Comparison of ENCODE assay signal across 17 cellular contexts in the genomic region with DNA sequence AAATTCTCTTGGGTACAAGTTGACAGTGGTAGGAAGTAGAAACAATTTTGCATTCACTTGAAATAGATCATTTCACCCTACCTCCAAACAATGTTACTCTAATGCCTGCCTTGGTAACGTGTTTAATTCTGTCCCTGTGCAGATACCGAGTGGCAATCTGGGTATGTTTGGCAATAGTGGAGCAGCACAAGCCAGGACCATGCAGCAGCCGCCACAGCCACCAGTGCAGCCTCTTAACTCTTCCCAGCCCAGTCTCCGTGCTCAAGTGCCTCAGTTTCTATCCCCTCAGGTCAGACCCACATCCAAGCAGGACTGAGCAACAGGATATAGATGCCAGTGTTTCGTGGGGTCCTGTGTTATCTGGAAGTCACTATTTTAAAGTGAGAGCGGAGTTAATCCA. TPM values are rescaled to one million over a fixed set of nuclear protein-coding genes. Genes with fewer than 3 reads are reported as not detected.
DNase-seq lines count a peak whose midpoint lies in the region; ATAC-seq and TF ChIP-seq lines count a peak whose summit lies in the region.
"Had no signal": no experiment of that assay in that cellular context is flagged by ENCODE, and none has a peak within 500 bp of the region (broad histone marks: within the 10 kb centered on the region; RNA-seq: fewer than 3 reads in every experiment).

No MANE protein-coding gene starts in this region.

- no peaks in the 10 kb centered on the region for H3K9me3 ChIP-seq in CD4-positive, alpha-beta T cell (ENCODE audit: control insufficient read depth, low read length)
- H3K9me3 ChIP-seq: BE2C had no signal

- H3K27me3 Mint-ChIP-seq in activated naive CD8-positive, alpha-beta T cell, result no peaks in the 10 kb centered on the region
- H3K27me3 Mint-ChIP-seq in activated naive CD8-positive, alpha-beta T cell treated with anti-CD3 and anti-CD28 coated beads for 36 hours, result no peaks in the 10 kb centered on the region
- H3K27me3 Mint-ChIP-seq in glutamatergic neuron (ENCODE audit: unreplicated experiment), result no peaks in the 10 kb centered on the region
- H3K27me3 Mint-ChIP-seq in CD4-positive, alpha-beta T cell, result no peaks in the 10 kb centered on the region

- H3K4me3 Mint-ChIP-seq in activated naive CD8-positive, alpha-beta T cell, result no peak overlapping the region
- no peak overlapping the region for H3K4me3 Mint-ChIP-seq in activated naive CD8-positive, alpha-beta T cell treated with anti-CD3 and anti-CD28 coated beads for 36 hours
- H3K4me3 Mint-ChIP-seq in glutamatergic neuron (ENCODE audit: unreplicated experiment), result no peak overlapping the region
- no peak overlapping the region for H3K4me3 Mint-ChIP-seq in CD4-positive, alpha-beta T cell
- H3K4me3 Mint-ChIP-seq: CD8-positive, alpha-beta T cell; GM23338 had no signal

- TF ChIP-seq CTCF in dorsolateral prefrontal cortex (IDR thresholded peaks at IDR 0.05 in 54 of 56, conservative IDR thresholded peaks at IDR 0.05 in 2 of 56; ENCODE audit: low read depth in 1 of 56, partially characterized antibody in 56 of 56) (no peak), glutamatergic neuron (IDR thresholded peaks at IDR 0.05; ENCODE audit: partially characterized antibody, unreplicated experiment) (no peak)
- TF ChIP-seq CTCF in CD4-positive, alpha-beta T cell (IDR thresholded peaks at IDR 0.05), result no peak

- POLR2A ChIA-PET in CD4-positive, alpha-beta T cell (lab: Charles Lee), result no interaction called here

- CTCF ChIA-PET in CD4-positive, alpha-beta T cell (lab: Charles Lee), result no interaction called here

- no peak overlapping the region for H3K4me3 ChIP-seq in dorsolateral prefrontal cortex
- H3K4me3 ChIP-seq: GM23338 had no signal

- DNase-seq in activated naive CD8-positive, alpha-beta T cell treated with anti-CD3 and anti-CD28 coated beads for 36 hours, result no peak
- DNase-seq in dorsolateral prefrontal cortex (no peak), left ventricle myocardium superior (peak; percentile 45), substantia nigra (lab: John Stamatoyannopoulos, UW) (no peak), glutamatergic neuron (no peak)
- no peak for DNase-seq in CD4-positive, alpha-beta T cell
- DNase-seq: BE2C; CD8-positive, alpha-beta T cell; COR-L47; DMS153; DMS79 treated with DMSO at 0.1 percent for 48 hours; EL; H7 had no signal

- no peaks in the 10 kb centered on the region for H3K9me3 Mint-ChIP-seq in activated naive CD8-positive, alpha-beta T cell (ENCODE audit: low read depth)
- no peaks in the 10 kb centered on the region for H3K9me3 Mint-ChIP-seq in activated naive CD8-positive, alpha-beta T cell treated with anti-CD3 and anti-CD28 coated beads for 36 hours
- peaks cover 6% of the 10 kb centered on the region for H3K9me3 Mint-ChIP-seq in glutamatergic neuron (ENCODE audit: unreplicated experiment)
- no peaks in the 10 kb centered on the region for H3K9me3 Mint-ChIP-seq in CD4-positive, alpha-beta T cell
- H3K9me3 Mint-ChIP-seq: CD8-positive, alpha-beta T cell; GM23338 had no signal

- peak; percentile 85 for ATAC-seq in left ventricle myocardium superior
- ATAC-seq in CD4-positive, alpha-beta T cell (ENCODE audit: poor library complexity), result no peak
- ATAC-seq: CD8-positive, alpha-beta T cell; GM23338 had no signal

- H3K27me3 ChIP-seq in dorsolateral prefrontal cortex, result no peaks in the 10 kb centered on the region
- H3K27me3 ChIP-seq in CD4-positive, alpha-beta T cell (ENCODE audit: control insufficient read depth, insufficient read depth, low read length), result no peaks in the 10 kb centered on the region
- H3K27me3 ChIP-seq: BE2C had no signal

- intact Hi-C loops in dorsolateral prefrontal cortex (cut with DNase I) (loop anchor here in 1 of 2 donors (2.0 kb wide), 1 partner anchor 34 kb away; no protein-coding TSS in a partner anchor), left ventricle myocardium superior (cut with micrococcal nuclease) (no loop called here)
- intact Hi-C loops in CD4-positive, alpha-beta T cell (cut with DNase I, micrococcal nuclease), result loop anchor here in 1 of 2 experiments (5.0 kb wide), 1 partner anchor 42 kb away; no protein-coding TSS in a partner anchor

- peak overlapping the region; percentile 41 for H3K27ac Mint-ChIP-seq in activated naive CD8-positive, alpha-beta T cell
- H3K27ac Mint-ChIP-seq in activated naive CD8-positive, alpha-beta T cell treated with anti-CD3 and anti-CD28 coated beads for 36 hours, result no peak overlapping the region
- no peak overlapping the region for H3K27ac Mint-ChIP-seq in glutamatergic neuron (ENCODE audit: unreplicated experiment)
- no peak overlapping the region for H3K27ac Mint-ChIP-seq in CD4-positive, alpha-beta T cell
- H3K27ac Mint-ChIP-seq: CD8-positive, alpha-beta T cell; GM23338 had no signal

- no peaks in the 10 kb centered on the region for H3K36me3 Mint-ChIP-seq in activated naive CD8-positive, alpha-beta T cell
- peaks cover 5% of the 10 kb centered on the region for H3K36me3 Mint-ChIP-seq in activated naive CD8-positive, alpha-beta T cell treated with anti-CD3 and anti-CD28 coated beads for 36 hours
- H3K36me3 Mint-ChIP-seq in glutamatergic neuron (ENCODE audit: unreplicated experiment), result peaks cover 2% of the 10 kb centered on the region
- H3K36me3 Mint-ChIP-seq in CD4-positive, alpha-beta T cell (ENCODE audit: low read depth), result peaks cover 92% of the 10 kb centered on the region

- no peaks in the 10 kb centered on the region for H3K4me1 Mint-ChIP-seq in activated naive CD8-positive, alpha-beta T cell (ENCODE audit: low read depth)
- peaks cover 5% of the 10 kb centered on the region for H3K4me1 Mint-ChIP-seq in activated naive CD8-positive, alpha-beta T cell treated with anti-CD3 and anti-CD28 coated beads for 36 hours
- peaks cover 26% of the 10 kb centered on the region for H3K4me1 Mint-ChIP-seq in glutamatergic neuron (ENCODE audit: low read depth, unreplicated experiment)
- H3K4me1 Mint-ChIP-seq in CD4-positive, alpha-beta T cell (ENCODE audit: low read depth), result no peaks in the 10 kb centered on the region
- H3K4me1 Mint-ChIP-seq: GM23338 had no signal

- peak overlapping the region in 50 of 59 donors; percentile 1 to 96 (median 50) for H3K27ac ChIP-seq in dorsolateral prefrontal cortex
- H3K27ac ChIP-seq in substantia nigra (ENCODE audit: low read depth, low read length, poor library complexity, severe bottlenecking), result peak overlapping the region; percentile 51
- no peak overlapping the region for H3K27ac ChIP-seq in CD4-positive, alpha-beta T cell (ENCODE audit: low read depth, low read length)
- H3K27ac ChIP-seq: C4-2B, HL-60 had no signal

RNA-seq across cellular contexts. Expression of a gene that starts 49.3 kb away (rescaled TPM):
- 100 to 1,000 TPM; 119 to 125 TPM for total RNA-seq in activated naive CD8-positive, alpha-beta T cell treated with anti-CD3 and anti-CD28 coated beads for 36 hours
- 100 to 1,000 TPM in 45 of 120 experiments, 10 to 100 TPM in 75; 17.3 to 352 (median 81.1) TPM for total RNA-seq in dorsolateral prefrontal cortex
- 69.2 TPM for total RNA-seq in left ventricle myocardium superior
- 1.1 TPM for total RNA-seq in glutamatergic neuron (ENCODE audit: unreplicated experiment)
- total RNA-seq in CD4-positive, alpha-beta T cell, result 100 to 1,000 TPM; 645 to 659 TPM

RNA-seq across cellular contexts. Expression of a gene that starts 51.3 kb away (rescaled TPM):
- 100 to 1,000 TPM; 133 to 136 TPM for total RNA-seq in activated naive CD8-positive, alpha-beta T cell treated with anti-CD3 and anti-CD28 coated beads for 36 hours
- total RNA-seq in dorsolateral prefrontal cortex (10 to 100 TPM in 18 of 120 experiments, 1 to 10 TPM in 101, under 1 TPM in 1; 0.90 to 20.9 (median 6.7) TPM), left ventricle myocardium superior (1.5 TPM), glutamatergic neuron (ENCODE audit: unreplicated experiment) (not detected)
- total RNA-seq in CD4-positive, alpha-beta T cell, result 100 to 1,000 TPM; 567 to 577 TPM

Comparison
In these comparisons a context has a peak if more than half of its experiments do, and no peak if none do; other contexts are left out.
1. RNA of a gene that starts 51.3 kb away (total RNA-seq): 567 to 577 TPM in CD4-positive, alpha-beta T cell and 133 to 136 TPM in activated naive CD8-positive, alpha-beta T cell treated with anti-CD3 and anti-CD28 coated beads for 36 hours; 0.90 to 20.9 TPM in dorsolateral prefrontal cortex, 1.5 TPM in left ventricle myocardium superior (single experiment) and not detected in glutamatergic neuron (single experiment); every median in the first group is over 4 times any median in the second.